1 cellular context compared by ENCODE assay signal in the genomic region with DNA sequence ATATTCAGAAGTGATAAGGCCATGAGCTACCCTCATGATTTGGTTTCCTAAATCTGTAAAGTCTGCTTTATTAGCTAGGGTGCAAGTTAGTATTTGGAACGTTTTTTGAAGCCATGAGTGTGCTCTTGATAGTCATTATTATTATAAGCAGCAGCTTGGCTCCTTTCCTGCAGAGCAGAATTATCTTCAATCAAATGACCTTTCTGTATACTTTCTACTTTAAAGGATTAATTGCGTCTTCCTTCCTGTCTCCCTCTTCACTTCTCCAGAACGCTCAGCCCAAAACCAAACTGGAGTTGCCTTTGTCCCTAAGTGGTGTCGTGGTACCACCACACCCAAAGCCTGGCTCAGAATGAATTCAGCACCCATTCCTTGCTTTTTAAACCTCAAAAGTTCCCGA.
TF ChIP-seq lines count a peak whose summit lies in the region.

No MANE protein-coding gene starts in this region.

TF ChIP-seq in IMR-90, 13 proteins besides CTCF, POLR2A, EP300 and RAD21 (continued from another document):
- TF ChIP-seq MAZ (IDR thresholded peaks at IDR 0.05; ENCODE audit: borderline replicate concordance, low read depth, low read length) (no peak), MXI1 (IDR thresholded peaks at IDR 0.05; ENCODE audit: borderline replicate concordance, low read depth, low read length) (no peak), RFX5 (IDR thresholded peaks at IDR 0.05; ENCODE audit: low read depth, low read length) (no peak), FOS (IDR thresholded peaks at IDR 0.05; ENCODE audit: low read depth, low read length) (no peak), MAFK (IDR thresholded peaks at IDR 0.05; ENCODE audit: low read depth, low read length) (no peak), CEBPB (IDR thresholded peaks at IDR 0.05; ENCODE audit: low read depth, low read length) (no peak), BHLHE40 (IDR thresholded peaks at IDR 0.05; ENCODE audit: low read depth, low read length) (no peak)
- TF ChIP-seq, protein P1, sequence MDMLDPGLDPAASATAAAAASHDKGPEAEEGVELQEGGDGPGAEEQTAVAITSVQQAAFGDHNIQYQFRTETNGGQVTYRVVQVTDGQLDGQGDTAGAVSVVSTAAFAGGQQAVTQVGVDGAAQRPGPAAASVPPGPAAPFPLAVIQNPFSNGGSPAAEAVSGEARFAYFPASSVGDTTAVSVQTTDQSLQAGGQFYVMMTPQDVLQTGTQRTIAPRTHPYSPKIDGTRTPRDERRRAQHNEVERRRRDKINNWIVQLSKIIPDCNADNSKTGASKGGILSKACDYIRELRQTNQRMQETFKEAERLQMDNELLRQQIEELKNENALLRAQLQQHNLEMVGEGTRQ (IDR thresholded peaks at IDR 0.05; ENCODE audit: low read depth, low read length): no peak
